ENCODE assay signal across 2 cellular contexts in the genomic region with DNA sequence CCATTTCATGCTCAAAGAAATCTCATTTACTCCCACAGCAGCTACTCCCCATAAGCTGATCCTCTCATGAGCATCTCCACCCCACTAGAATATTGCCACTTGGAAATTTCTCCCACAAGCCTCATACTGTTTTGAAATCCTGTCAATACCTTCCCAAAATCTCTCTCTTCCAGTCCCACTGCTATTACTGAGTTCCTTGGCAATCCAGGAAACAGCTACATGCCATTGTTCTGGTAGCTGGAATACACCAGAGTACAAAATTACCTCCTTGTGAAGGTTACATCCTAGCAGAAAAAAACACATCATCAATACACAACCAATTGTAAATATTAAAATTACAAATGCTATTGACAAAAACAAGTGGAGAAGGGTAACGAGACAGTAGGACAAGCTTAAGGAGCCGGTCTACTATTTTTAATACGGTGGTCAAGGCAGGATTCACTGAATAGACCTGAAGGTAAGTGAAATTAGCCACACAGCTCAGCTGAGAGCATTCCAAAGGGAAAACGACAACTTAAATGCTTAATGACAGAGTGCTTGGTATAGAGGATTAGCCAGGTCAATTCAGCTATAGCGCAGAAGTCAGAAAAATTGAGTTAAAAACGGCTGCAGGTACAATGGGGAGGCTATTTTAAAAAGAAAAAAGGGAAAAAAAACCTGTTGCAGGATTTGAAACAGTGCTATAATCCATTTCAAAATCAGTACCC.
A peak's percentile ranks its signal among the peaks of the same experiment; 100 is the strongest.
TF ChIP-seq lines count a peak whose summit lies in the region.

No MANE protein-coding gene starts in this region.

TF ChIP-seq in SK-N-SH, 30 proteins besides CTCF, POLR2A, EP300 and RAD21:
- peak; percentile 39; the same call in 1 of the 2 replicates for TF ChIP-seq POLR2AphosphoS5 (IDR thresholded peaks at IDR 0.05; ENCODE audit: low read depth, low read length)
- TF ChIP-seq, protein P1, sequence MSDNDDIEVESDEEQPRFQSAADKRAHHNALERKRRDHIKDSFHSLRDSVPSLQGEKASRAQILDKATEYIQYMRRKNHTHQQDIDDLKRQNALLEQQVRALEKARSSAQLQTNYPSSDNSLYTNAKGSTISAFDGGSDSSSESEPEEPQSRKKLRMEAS (IDR thresholded peaks at IDR 0.05; ENCODE audit: low read depth): no peak

TF ChIP-seq in SK-N-SH treated with all-trans-retinoic acid at 6 μM for 48 hours, 23 proteins besides CTCF, POLR2A, EP300 and RAD21:
- TF ChIP-seq, protein P2, sequence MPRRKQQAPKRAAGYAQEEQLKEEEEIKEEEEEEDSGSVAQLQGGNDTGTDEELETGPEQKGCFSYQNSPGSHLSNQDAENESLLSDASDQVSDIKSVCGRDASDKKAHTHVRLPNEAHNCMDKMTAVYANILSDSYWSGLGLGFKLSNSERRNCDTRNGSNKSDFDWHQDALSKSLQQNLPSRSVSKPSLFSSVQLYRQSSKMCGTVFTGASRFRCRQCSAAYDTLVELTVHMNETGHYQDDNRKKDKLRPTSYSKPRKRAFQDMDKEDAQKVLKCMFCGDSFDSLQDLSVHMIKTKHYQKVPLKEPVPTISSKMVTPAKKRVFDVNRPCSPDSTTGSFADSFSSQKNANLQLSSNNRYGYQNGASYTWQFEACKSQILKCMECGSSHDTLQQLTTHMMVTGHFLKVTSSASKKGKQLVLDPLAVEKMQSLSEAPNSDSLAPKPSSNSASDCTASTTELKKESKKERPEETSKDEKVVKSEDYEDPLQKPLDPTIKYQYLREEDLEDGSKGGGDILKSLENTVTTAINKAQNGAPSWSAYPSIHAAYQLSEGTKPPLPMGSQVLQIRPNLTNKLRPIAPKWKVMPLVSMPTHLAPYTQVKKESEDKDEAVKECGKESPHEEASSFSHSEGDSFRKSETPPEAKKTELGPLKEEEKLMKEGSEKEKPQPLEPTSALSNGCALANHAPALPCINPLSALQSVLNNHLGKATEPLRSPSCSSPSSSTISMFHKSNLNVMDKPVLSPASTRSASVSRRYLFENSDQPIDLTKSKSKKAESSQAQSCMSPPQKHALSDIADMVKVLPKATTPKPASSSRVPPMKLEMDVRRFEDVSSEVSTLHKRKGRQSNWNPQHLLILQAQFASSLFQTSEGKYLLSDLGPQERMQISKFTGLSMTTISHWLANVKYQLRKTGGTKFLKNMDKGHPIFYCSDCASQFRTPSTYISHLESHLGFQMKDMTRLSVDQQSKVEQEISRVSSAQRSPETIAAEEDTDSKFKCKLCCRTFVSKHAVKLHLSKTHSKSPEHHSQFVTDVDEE (CRISPR knock-in tag; IDR thresholded peaks at IDR 0.05): no peak
- TF ChIP-seq OSR1 (CRISPR knock-in tag; IDR thresholded peaks at IDR 0.05): no peak
- no peak for TF ChIP-seq ARNTL (CRISPR knock-in tag; IDR thresholded peaks at IDR 0.05; ENCODE audit: borderline replicate concordance, low read depth)
- TF ChIP-seq, protein P3, sequence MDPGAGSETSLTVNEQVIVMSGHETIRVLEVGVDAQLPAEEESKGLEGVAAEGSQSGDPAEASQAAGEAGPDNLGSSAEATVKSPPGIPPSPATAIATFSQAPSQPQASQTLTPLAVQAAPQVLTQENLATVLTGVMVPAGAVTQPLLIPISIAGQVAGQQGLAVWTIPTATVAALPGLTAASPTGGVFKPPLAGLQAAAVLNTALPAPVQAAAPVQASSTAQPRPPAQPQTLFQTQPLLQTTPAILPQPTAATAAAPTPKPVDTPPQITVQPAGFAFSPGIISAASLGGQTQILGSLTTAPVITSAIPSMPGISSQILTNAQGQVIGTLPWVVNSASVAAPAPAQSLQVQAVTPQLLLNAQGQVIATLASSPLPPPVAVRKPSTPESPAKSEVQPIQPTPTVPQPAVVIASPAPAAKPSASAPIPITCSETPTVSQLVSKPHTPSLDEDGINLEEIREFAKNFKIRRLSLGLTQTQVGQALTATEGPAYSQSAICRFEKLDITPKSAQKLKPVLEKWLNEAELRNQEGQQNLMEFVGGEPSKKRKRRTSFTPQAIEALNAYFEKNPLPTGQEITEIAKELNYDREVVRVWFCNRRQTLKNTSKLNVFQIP (CRISPR knock-in tag; IDR thresholded peaks at IDR 0.05; ENCODE audit: borderline replicate concordance, low read depth): no peak
- no peak for TF ChIP-seq SNAI2 (CRISPR knock-in tag; IDR thresholded peaks at IDR 0.05)
- TF ChIP-seq ISL1 (CRISPR knock-in tag; IDR thresholded peaks at IDR 0.05): no peak
- no peak for TF ChIP-seq CSDC2 (CRISPR knock-in tag; IDR thresholded peaks at IDR 0.05)
- TF ChIP-seq ZNF565 (CRISPR knock-in tag; conservative IDR thresholded peaks at IDR 0.05; ENCODE audit: low read depth): no peak
- no peak for TF ChIP-seq ZNF8 (CRISPR knock-in tag; IDR thresholded peaks at IDR 0.05)
- TF ChIP-seq PPARA (CRISPR knock-in tag; IDR thresholded peaks at IDR 0.05; ENCODE audit: borderline replicate concordance): no peak
TF ChIP-seq in SK-N-SH treated with all-trans-retinoic acid at 6 μM for 48 hours: peak in this region for 0.
